In genomic region chr12:101761347-101761746, GRCh38 we compare ENCODE assay signal across 16 cellular contexts. TPM values are rescaled to one million over a fixed set of nuclear protein-coding genes. Genes with fewer than 3 reads are reported as not detected.
DNase-seq lines count a peak whose midpoint lies in the region; ATAC-seq and TF ChIP-seq lines count a peak whose summit lies in the region.
"Had no signal": no experiment of that assay in that cellular context is flagged by ENCODE, and none has a peak within 500 bp of the region (broad histone marks: within the 10 kb centered on the region; RNA-seq: fewer than 3 reads in every experiment).

No MANE protein-coding gene starts in this region.

- no peak overlapping the region for H3K4me3 ChIP-seq in fibroblast of pulmonary artery (replicated peaks; ENCODE audit: low read depth, low read length)
- H3K4me3 ChIP-seq in trophoblast cell (ENCODE audit: low read depth, low read length) = no peak overlapping the region

- H3K79me1 ChIP-seq in trophoblast cell (ENCODE audit: low read length) = no peaks in the 10 kb centered on the region

- H2BK12ac ChIP-seq in trophoblast cell (ENCODE audit: low read length) = no peak overlapping the region

- peaks cover 6% of the 10 kb centered on the region in 2 experiments for H3K36me3 ChIP-seq in trophoblast cell (ENCODE audit: control insufficient read depth in 1 of 2, insufficient read depth in 2 of 2, low read length in 2 of 2)

- H3K9me3 Mint-ChIP-seq in WTC11 = no peaks in the 10 kb centered on the region
- H3K9me3 Mint-ChIP-seq: CD4-positive, alpha-beta memory T cell; HFFc6 had no signal

- H3K4me3 Mint-ChIP-seq in WTC11 = no peak overlapping the region
- H3K4me3 Mint-ChIP-seq: CD4-positive, alpha-beta memory T cell; HFFc6 had no signal

- no peak overlapping the region for H3K14ac ChIP-seq in trophoblast cell (ENCODE audit: low read length)

- no peak overlapping the region for H4K8ac ChIP-seq in trophoblast cell (ENCODE audit: low read depth, low read length)

- H3K9me3 ChIP-seq in trophoblast cell (ENCODE audit: insufficient read depth, low read depth, low read length) = no peaks in the 10 kb centered on the region

- DNase-seq in CD1c-positive myeloid dendritic cell (ENCODE audit: extremely low spot score) (peak; percentile 44), WTC11 (ENCODE audit: low spot score) (no peak), fibroblast of pulmonary artery (ENCODE audit: low read depth) (peak; percentile 32), trophoblast cell (peak; percentile 74 to 92), DMS79 treated with DMSO at 0.1 percent for 48 hours (lab: John Stamatoyannopoulos, UW) (no peak)
- no peak for DNase-seq in effector CD4-positive, alpha-beta T cell
- DNase-seq: CD4-positive, alpha-beta memory T cell; DND-41; HFFc6; NCI-H187 treated with DMSO at 0.1 percent for 48 hours; NCI-H2171 treated with DMSO at 0.1 percent for 48 hours; NCI-H510A treated with DMSO at 0.1 percent for 48 hours; SIG-M5 had no signal

- H3K27ac ChIP-seq in trophoblast cell (ENCODE audit: low read depth, low read length) = no peak overlapping the region

- no peak overlapping the region for H3K23ac ChIP-seq in trophoblast cell (ENCODE audit: low read length)

- H3K9ac ChIP-seq in trophoblast cell (ENCODE audit: low read length) = no peak overlapping the region

- H3K27me3 ChIP-seq in trophoblast cell (ENCODE audit: insufficient read depth, low read length) = no peaks in the 10 kb centered on the region

- WGBS in trophoblast cell (ENCODE audit: extremely low coverage, insufficient coverage, insufficient read length) = no CpG with 5 or more reads among the region's 5 CpGs

- H3K27ac Mint-ChIP-seq in WTC11 = peak overlapping the region; percentile 80
- H3K27ac Mint-ChIP-seq: CD4-positive, alpha-beta memory T cell; HFFc6 had no signal

- H3K79me2 ChIP-seq in trophoblast cell (ENCODE audit: control insufficient read depth, insufficient read depth, low read length, poor library complexity) = no peaks in the 10 kb centered on the region

- no peak overlapping the region for H4K91ac ChIP-seq in trophoblast cell (ENCODE audit: low read depth, low read length)

- no peak overlapping the region for H3K18ac ChIP-seq in trophoblast cell (ENCODE audit: low read length)

- H2AK5ac ChIP-seq in trophoblast cell (ENCODE audit: low read length) = no peak overlapping the region

- no peak overlapping the region for H3K4me2 ChIP-seq in trophoblast cell (ENCODE audit: low read length)

- H3K4me1 Mint-ChIP-seq in WTC11 = peaks cover 8% of the 10 kb centered on the region

- H3K4ac ChIP-seq in trophoblast cell (ENCODE audit: low read depth, low read length) = no peak overlapping the region

- POLR2A ChIA-PET in WTC11 (lab: Charles Lee) = no interaction called here

- no peak overlapping the region for H2BK120ac ChIP-seq in trophoblast cell (ENCODE audit: insufficient read depth, low read length, poor library complexity)

- peaks cover 5% of the 10 kb centered on the region; the same call in 1 of the 2 replicates for H3K36me3 Mint-ChIP-seq in WTC11

- no peak overlapping the region for H2BK5ac ChIP-seq in trophoblast cell (ENCODE audit: low read depth, low read length, poor library complexity)

- peaks cover 0 to 2% of the 10 kb centered on the region in 2 experiments for H3K4me1 ChIP-seq in trophoblast cell (ENCODE audit: control insufficient read depth in 1 of 2, insufficient read depth in 2 of 2, low read length in 2 of 2)

- TF ChIP-seq CTCF in WTC11 (IDR thresholded peaks at IDR 0.05) (no peak), fibroblast of pulmonary artery (IDR thresholded peaks at IDR 0.05; ENCODE audit: low read length, missing control alignments) (no peak)

- no peaks in the 10 kb centered on the region for H3K27me3 Mint-ChIP-seq in WTC11 (ENCODE audit: low read depth)
- H3K27me3 Mint-ChIP-seq: CD4-positive, alpha-beta memory T cell had no signal

- ATAC-seq in WTC11 (no peak), HG03039 (IDR thresholded peaks at IDR 0.05; ENCODE audit: unreplicated experiment) (no peak)

- H4K12ac ChIP-seq in trophoblast cell (ENCODE audit: low read depth, low read length) = no peak overlapping the region

- no peak overlapping the region for H2AFZ ChIP-seq in trophoblast cell (ENCODE audit: insufficient read depth, low read length, poor library complexity)

- CTCF ChIA-PET in WTC11 (lab: Charles Lee) = interaction anchor here (2.6 to 3.3 kb wide), 2 partner anchors 12 to 69 kb away, joined by 20 to 23 read pairs; partner anchors contain the start of gene GNPTAB

TF ChIP-seq in WTC11, 78 proteins besides CTCF, POLR2A, EP300 and RAD21 (continues in another document):
- TF ChIP-seq NR3C1 (CRISPR knock-in tag; conservative IDR thresholded peaks at IDR 0.05; ENCODE audit: low read depth) (no peak), GRHL2 (CRISPR knock-in tag; IDR thresholded peaks at IDR 0.05; ENCODE audit: insufficient replicate concordance, severe bottlenecking) (no peak), E2F1 (CRISPR knock-in tag; IDR thresholded peaks at IDR 0.05) (no peak), GTF2I (CRISPR knock-in tag; conservative IDR thresholded peaks at IDR 0.05) (no peak), MLX (CRISPR knock-in tag; IDR thresholded peaks at IDR 0.05) (no peak), E2F5 (CRISPR knock-in tag; IDR thresholded peaks at IDR 0.05) (no peak), RORB (CRISPR knock-in tag; IDR thresholded peaks at IDR 0.05) (no peak), ZNF317 (CRISPR knock-in tag; IDR thresholded peaks at IDR 0.05; ENCODE audit: borderline replicate concordance, low read depth) (no peak), E2F4 (CRISPR knock-in tag; IDR thresholded peaks at IDR 0.05; ENCODE audit: borderline replicate concordance, low read depth) (no peak), MYBL2 (CRISPR knock-in tag; IDR thresholded peaks at IDR 0.05) (no peak), JAZF1 (CRISPR knock-in tag; IDR thresholded peaks at IDR 0.05) (no peak), OVOL2 (CRISPR knock-in tag; IDR thresholded peaks at IDR 0.05; ENCODE audit: borderline replicate concordance) (no peak), AFF4 (CRISPR knock-in tag; IDR thresholded peaks at IDR 0.05; ENCODE audit: borderline replicate concordance) (no peak)

RNA-seq across cellular contexts. Expression of gene SYCP3, which starts 22.1 kb away (rescaled TPM):
- 0.15 TPM in 1 of 3 replicates, not detected in the others for total RNA-seq in WTC11 (2021)
- polyA plus RNA-seq in trophoblast cell (2013) = 0.04 TPM in 1 of 2 replicates, not detected in the other
- total RNA-seq: H4, HFFc6, RPMI7951 had no signal

Comparison
In these comparisons a context has a peak if more than half of its experiments do, and no peak if none do; other contexts are left out.
1. DNase-seq: peak in CD1c-positive myeloid dendritic cell (single experiment), fibroblast of pulmonary artery (single experiment) and trophoblast cell (2 of 2); none in WTC11 (single experiment), DMS79 treated with DMSO at 0.1 percent for 48 hours (single experiment) and effector CD4-positive, alpha-beta T cell (single experiment).